Comparison of ENCODE assay signal across 8 cellular contexts in genomic region chr2:177334940-177335543, GRCh38. TPM values are rescaled to one million over a fixed set of nuclear protein-coding genes. Genes with fewer than 3 reads are reported as not detected.
DNase-seq lines count a peak whose midpoint lies in the region; ATAC-seq, FAIRE-seq and TF ChIP-seq lines count a peak whose summit lies in the region.

No MANE protein-coding gene starts in this region.

- 50% methylated on average over 2 of the region's 2 CpGs for WGBS in mammary epithelial cell (ENCODE audit: low coverage, missing lambda C conversion rate)

- H3K9ac ChIP-seq in mammary epithelial cell (ENCODE audit: insufficient read depth, low read length): no peak overlapping the region

- H3K4me3 ChIP-seq in AG04449 (ENCODE audit: low read depth, low read length) (no peak overlapping the region), HL-60 (replicated peaks; ENCODE audit: insufficient read depth, low read length) (no peak overlapping the region), mammary epithelial cell (replicated peaks in 1 of 3; ENCODE audit: insufficient read depth in 1 of 3, low read depth in 2 of 3, low read length in 3 of 3) (no peak overlapping the region)

- no TSS peak for BruUV-seq in mammary epithelial cell (replicated peaks; lab: Mats Ljungman, UMichigan)

- intact Hi-C loops in mammary epithelial cell (cut with micrococcal nuclease): loop anchor here (1.0 to 10.0 kb wide), 5 partner anchors 81 to 424 kb away; partner anchors contain the start of gene HNRNPA3

- no peaks in the 10 kb centered on the region for H3K9me3 ChIP-seq in mammary epithelial cell (replicated peaks; ENCODE audit: insufficient read depth, low read length)

- peak; percentile 67 for TF ChIP-seq CTCF in AG04449 (IDR thresholded peaks at IDR 0.05; ENCODE audit: insufficient read depth, low read length, missing control alignments)
- peak; percentile 86 for TF ChIP-seq CTCF in HL-60 (IDR thresholded peaks at IDR 0.05; ENCODE audit: insufficient read depth, low read length)
- TF ChIP-seq CTCF in mammary epithelial cell (conservative IDR thresholded peaks at IDR 0.05 in 1 of 2, IDR thresholded peaks at IDR 0.05 in 1 of 2; ENCODE audit: extremely low read depth in 1 of 2, insufficient read depth in 1 of 2, low read depth in 1 of 2, low read length in 2 of 2): peak; percentile 92

- H3K27ac ChIP-seq in HL-60 (replicated peaks) (no peak overlapping the region), mammary epithelial cell (ENCODE audit: insufficient read depth, low read depth, low read length) (no peak overlapping the region)

- dilution Hi-C loops in mammary epithelial cell (cut with HindIII; ENCODE audit: low sequenced_read_pairs): loop anchor here (5.0 kb wide), 3 partner anchors 77 to 168 kb away; no protein-coding TSS in a partner anchor

- DNase-seq in AG04449 (ENCODE audit: low read depth, low spot score) (no peak), ELF-1 (ENCODE audit: low read depth, low spot score) (peak; percentile 32), HL-60 (ENCODE audit: low read depth in 1 of 2, low spot score in 1 of 2) (peak; percentile 39 to 47), NOMO-1 (lab: John Stamatoyannopoulos, UW; ENCODE audit: unreplicated experiment in 2 of 2) (peak; percentile 43 to 46), mammary epithelial cell (no peak), left kidney (ENCODE audit: low read depth, low spot score) (peak; percentile 68), urothelium cell line (ENCODE audit: low spot score) (peak; percentile 51)

- H3K27me3 ChIP-seq in HL-60 (ENCODE audit: insufficient read depth, poor library complexity, severe bottlenecking) (no peaks in the 10 kb centered on the region), mammary epithelial cell (ENCODE audit: insufficient read depth, low read length) (no peaks in the 10 kb centered on the region)

- H3K4me2 ChIP-seq in mammary epithelial cell (ENCODE audit: insufficient read depth, low read depth, low read length): no peak overlapping the region

- H3K36me3 ChIP-seq in mammary epithelial cell (ENCODE audit: insufficient read depth, low read length): no peaks in the 10 kb centered on the region

- CTCF ChIA-PET in AG04449 (lab: Yijun Ruan, JAX): interaction anchor here (0.7 to 10.1 kb wide), 59 partner anchors 8 to 1208 kb away, joined by 3 to 224 read pairs (median 4); partner anchors contain the start of genes AGPS and NFE2L2
- CTCF ChIA-PET in mammary epithelial cell (lab: Charles Lee; ENCODE audit: low non-redundant PET): interaction anchor here (0.6 kb wide), 2 partner anchors 80 to 170 kb away, joined by 3 to 5 read pairs; no protein-coding TSS in a partner anchor

- H3K79me2 ChIP-seq in mammary epithelial cell (ENCODE audit: insufficient read depth, low read length): no peaks in the 10 kb centered on the region

- in situ Hi-C loops in mammary epithelial cell (cut with MboI; ENCODE audit: low sequenced_read_pairs in 2 of 2): loop anchor here (5.0 to 25.0 kb wide), 6 partner anchors 73 to 427 kb away; partner anchors contain the start of gene NFE2L2 (in 1 of the 2)

- H2AFZ ChIP-seq in mammary epithelial cell (ENCODE audit: low read depth, low read length): no peak overlapping the region

- ATAC-seq in HG02840 (IDR thresholded peaks at IDR 0.05; ENCODE audit: low FRiP score, unreplicated experiment): no peak

- POLR2A ChIA-PET in AG04449 (lab: Yijun Ruan, JAX): no interaction called here

- H3K4me1 ChIP-seq in mammary epithelial cell (ENCODE audit: insufficient read depth, low read length): peaks cover 19% of the 10 kb centered on the region

- no peaks in the 10 kb centered on the region for H4K20me1 ChIP-seq in mammary epithelial cell (ENCODE audit: insufficient read depth, low read length)

- FAIRE-seq in urothelium cell line (lab: Jason Lieb, UNC): no peak

RNA-seq across cellular contexts. Expression of gene AGPS, which starts 57.5 kb away (rescaled TPM):
- total RNA-seq in mammary epithelial cell: 10 to 100 TPM; 42.8 to 52.4 TPM
- polyA plus RNA-seq in mammary epithelial cell: 11.8 TPM
- 7.0 TPM for polyA minus RNA-seq in mammary epithelial cell

Comparison
In these comparisons a context has a peak if more than half of its experiments do, and no peak if none do; other contexts are left out.
1. DNase-seq: peak in ELF-1 (single experiment), HL-60 (2 of 2), NOMO-1 (2 of 2), left kidney (single experiment) and urothelium cell line (single experiment); none in AG04449 (single experiment) and mammary epithelial cell (single experiment).
2. Peak in every context shown above with its lines, with median percentiles within 50 percentile points of each other: CTCF ChIP-seq.